In genomic region chr5:77885501-77885900, GRCh38 we compare ENCODE assay signal across 16 cellular contexts.
DNase-seq lines count a peak whose midpoint lies in the region; ATAC-seq, FAIRE-seq and TF ChIP-seq lines count a peak whose summit lies in the region.
"Had no signal": no experiment of that assay in that cellular context is flagged by ENCODE, and none has a peak within 500 bp of the region (broad histone marks: within the 10 kb centered on the region; RNA-seq: fewer than 3 reads in every experiment).

No MANE protein-coding gene starts in this region.

- H3K9ac ChIP-seq in mammary epithelial cell (ENCODE audit: insufficient read depth, low read length) (no peak overlapping the region), endothelial cell of umbilical vein (replicated peaks; ENCODE audit: extremely low read depth, insufficient read depth, low read length) (no peak overlapping the region)

- no peaks in the 10 kb centered on the region for H3K36me3 Mint-ChIP-seq in activated CD8-positive, alpha-beta T cell treated with anti-CD3 and anti-CD28 coated beads, Interleukin-2, amount 10 ng/mL, durations not matched to agents 7 days and 5 days (ENCODE audit: low read depth)
- H3K36me3 Mint-ChIP-seq: CD4-positive, alpha-beta memory T cell had no signal

- BruUV-seq in mammary epithelial cell (replicated peaks; lab: Mats Ljungman, UMichigan) (no TSS peak), endothelial cell of umbilical vein (replicated peaks; lab: Mats Ljungman, UMichigan) (no TSS peak)

- POLR2A ChIA-PET in endothelial cell of umbilical vein (lab: Charles Lee): no interaction called here
- POLR2A ChIA-PET in activated CD8-positive, alpha-beta T cell treated with anti-CD3 and anti-CD28 coated beads, Interleukin-2, amount 10 ng/mL, durations not matched to agents 7 days and 5 days (lab: Charles Lee): no interaction called here

- H3K9me1 ChIP-seq in endothelial cell of umbilical vein (replicated peaks; ENCODE audit: control insufficient read depth, extremely low read depth, insufficient read depth, low read length): no peaks in the 10 kb centered on the region

- H4K20me1 ChIP-seq in mammary epithelial cell (ENCODE audit: insufficient read depth, low read length): no peaks in the 10 kb centered on the region
- H4K20me1 ChIP-seq in endothelial cell of umbilical vein (replicated peaks; ENCODE audit: control insufficient read depth, extremely low read depth, insufficient read depth, low read length): no peaks in the 10 kb centered on the region

- H3K4me3 ChIP-seq in mammary epithelial cell (replicated peaks in 1 of 3; ENCODE audit: insufficient read depth in 1 of 3, low read depth in 2 of 3, low read length in 3 of 3) (no peak overlapping the region), breast epithelium (no peak overlapping the region), endothelial cell of umbilical vein (replicated peaks in 1 of 3; ENCODE audit: insufficient read depth in 1 of 3, low read depth in 1 of 3, low read length in 3 of 3) (no peak overlapping the region)
- H3K4me3 ChIP-seq: GM12878, GM23338 had no signal

- H3K79me2 ChIP-seq in mammary epithelial cell (ENCODE audit: insufficient read depth, low read length): no peaks in the 10 kb centered on the region
- H3K79me2 ChIP-seq in endothelial cell of umbilical vein (ENCODE audit: control insufficient read depth, insufficient read depth, low read length): no peaks in the 10 kb centered on the region

- H2AFZ ChIP-seq in mammary epithelial cell (ENCODE audit: low read depth, low read length) (peak overlapping the region; percentile 20), endothelial cell of umbilical vein (ENCODE audit: low read depth, low read length) (peak overlapping the region; percentile 42)
- H2AFZ ChIP-seq: GM23338 had no signal

- ATAC-seq in activated CD8-positive, alpha-beta T cell treated with anti-CD3 and anti-CD28 coated beads, Interleukin-2, amount 10 ng/mL, durations not matched to agents 7 days and 5 days: no peak
- no peak for ATAC-seq in HG03520 (IDR thresholded peaks at IDR 0.05; ENCODE audit: unreplicated experiment)
- ATAC-seq in GM19351 (IDR thresholded peaks at IDR 0.05; ENCODE audit: unreplicated experiment): no peak
- ATAC-seq: GM12878, GM23338 had no signal

- CTCF ChIA-PET in mammary epithelial cell (lab: Charles Lee; ENCODE audit: low non-redundant PET) (interaction anchor here (0.5 kb wide), 1 partner anchor 35 kb away, joined by 6 read pairs; no protein-coding TSS in a partner anchor), endothelial cell of umbilical vein (lab: Charles Lee) (interaction anchor here (1.0 kb wide), 1 partner anchor 17 kb away, joined by 5 read pairs; no protein-coding TSS in a partner anchor)
- CTCF ChIA-PET in activated CD8-positive, alpha-beta T cell treated with anti-CD3 and anti-CD28 coated beads, Interleukin-2, amount 10 ng/mL, durations not matched to agents 7 days and 5 days (lab: Charles Lee): no interaction called here

- H3K4me2 ChIP-seq in mammary epithelial cell (ENCODE audit: insufficient read depth, low read depth, low read length) (no peak overlapping the region), endothelial cell of umbilical vein (ENCODE audit: insufficient read depth, low read length) (no peak overlapping the region)
- H3K4me2 ChIP-seq: GM23338 had no signal

- FAIRE-seq in endothelial cell of umbilical vein (lab: Jason Lieb, UNC): no peak
- FAIRE-seq: GM12878 had no signal

- 88% methylated on average over 4 of the region's 4 CpGs for WGBS in mammary epithelial cell (ENCODE audit: low coverage, missing lambda C conversion rate)

- TF ChIP-seq CTCF in mammary epithelial cell (conservative IDR thresholded peaks at IDR 0.05 in 1 of 2, IDR thresholded peaks at IDR 0.05 in 1 of 2; ENCODE audit: extremely low read depth in 1 of 2, insufficient read depth in 1 of 2, low read depth in 1 of 2, low read length in 2 of 2) (no peak), breast epithelium (IDR thresholded peaks at IDR 0.05) (no peak), endothelial cell of umbilical vein (IDR thresholded peaks at IDR 0.05; ENCODE audit: extremely low read depth in 1 of 2, insufficient read depth in 1 of 2, low read depth in 1 of 2, low read length in 2 of 2) (no peak)

- no peaks in the 10 kb centered on the region for H3K9me3 Mint-ChIP-seq in activated CD8-positive, alpha-beta T cell treated with anti-CD3 and anti-CD28 coated beads, Interleukin-2, amount 10 ng/mL, durations not matched to agents 7 days and 5 days (ENCODE audit: insufficient read depth)
- H3K9me3 Mint-ChIP-seq: CD4-positive, alpha-beta memory T cell; GM23338; H9 had no signal

- in situ Hi-C loops in mammary epithelial cell (cut with MboI; ENCODE audit: low sequenced_read_pairs in 2 of 2): no loop called here

- dilution Hi-C loops in mammary epithelial cell (cut with HindIII; ENCODE audit: low sequenced_read_pairs): no loop called here
- dilution Hi-C loops in endothelial cell of umbilical vein (cut with MboI; ENCODE audit: extremely low pct_ligation_motif_present, low sequenced_read_pairs): no loop called here

- no peak for TF ChIP-seq POLR2A in breast epithelium (IDR thresholded peaks at IDR 0.05)
- no peak for TF ChIP-seq POLR2A in endothelial cell of umbilical vein (IDR thresholded peaks at IDR 0.05; ENCODE audit: low read depth, low read length)

- peaks cover 25% of the 10 kb centered on the region for H3K4me1 ChIP-seq in mammary epithelial cell (ENCODE audit: insufficient read depth, low read length)
- H3K4me1 ChIP-seq in breast epithelium: no peaks in the 10 kb centered on the region
- H3K4me1 ChIP-seq in endothelial cell of umbilical vein (ENCODE audit: control insufficient read depth, extremely low read depth, insufficient read depth, low read length): peaks cover 23% of the 10 kb centered on the region

- H3K27ac Mint-ChIP-seq in activated CD8-positive, alpha-beta T cell treated with anti-CD3 and anti-CD28 coated beads, Interleukin-2, amount 10 ng/mL, durations not matched to agents 7 days and 5 days: no peak overlapping the region
- H3K27ac Mint-ChIP-seq: CD4-positive, alpha-beta memory T cell; GM23338 had no signal

- no peak overlapping the region for H3K27ac ChIP-seq in mammary epithelial cell (ENCODE audit: insufficient read depth, low read depth, low read length)
- H3K27ac ChIP-seq in breast epithelium: no peak overlapping the region
- no peak overlapping the region for H3K27ac ChIP-seq in endothelial cell of umbilical vein (ENCODE audit: insufficient read depth, low read depth, low read length)

- no peak for DNase-seq in mammary epithelial cell
- DNase-seq in breast epithelium (ENCODE audit: low spot score in 2 of 2): no peak
- DNase-seq in NCI-H2107 treated with DMSO at 0.1 percent for 48 hours (lab: John Stamatoyannopoulos, UW; ENCODE audit: unreplicated experiment): peak; percentile 88
- peak; percentile 14 for DNase-seq in endothelial cell of umbilical vein (ENCODE audit: low read depth, low spot score)
- DNase-seq in CD1c-positive myeloid dendritic cell (ENCODE audit: extremely low spot score): no peak
- DNase-seq in activated CD8-positive, alpha-beta T cell treated with anti-CD3 and anti-CD28 coated beads, Interleukin-2, amount 10 ng/mL, durations not matched to agents 7 days and 5 days: no peak
- DNase-seq: 8988T; AML-193; C1 segment of cervical spinal cord; CD4-positive, alpha-beta memory T cell; DMS79; H9 had no signal

- intact Hi-C loops in mammary epithelial cell (cut with micrococcal nuclease): no loop called here
- intact Hi-C loops in breast epithelium (cut with DNase I; ENCODE audit: low total_unique reads): no loop called here
- intact Hi-C loops in endothelial cell of umbilical vein (cut with micrococcal nuclease): no loop called here

- H3K27me3 ChIP-seq in mammary epithelial cell (ENCODE audit: insufficient read depth, low read length) (no peaks in the 10 kb centered on the region), breast epithelium (no peaks in the 10 kb centered on the region), endothelial cell of umbilical vein (ENCODE audit: control insufficient read depth in 2 of 2, insufficient read depth in 2 of 2, low read length in 2 of 2) (no peaks in the 10 kb centered on the region)

- H3K4me1 Mint-ChIP-seq in activated CD8-positive, alpha-beta T cell treated with anti-CD3 and anti-CD28 coated beads, Interleukin-2, amount 10 ng/mL, durations not matched to agents 7 days and 5 days (ENCODE audit: low read depth): peaks cover 12% of the 10 kb centered on the region
- H3K4me1 Mint-ChIP-seq: CD4-positive, alpha-beta memory T cell had no signal

- peaks cover 17% of the 10 kb centered on the region for H3K27me3 Mint-ChIP-seq in activated CD8-positive, alpha-beta T cell treated with anti-CD3 and anti-CD28 coated beads, Interleukin-2, amount 10 ng/mL, durations not matched to agents 7 days and 5 days (ENCODE audit: low read depth)

- H3K4me3 Mint-ChIP-seq in activated CD8-positive, alpha-beta T cell treated with anti-CD3 and anti-CD28 coated beads, Interleukin-2, amount 10 ng/mL, durations not matched to agents 7 days and 5 days: no peak overlapping the region
- H3K4me3 Mint-ChIP-seq: CD4-positive, alpha-beta memory T cell; GM23338; H9 had no signal

- H3K36me3 ChIP-seq in mammary epithelial cell (ENCODE audit: insufficient read depth, low read length): no peaks in the 10 kb centered on the region
- H3K36me3 ChIP-seq in breast epithelium: no peaks in the 10 kb centered on the region
- no peaks in the 10 kb centered on the region for H3K36me3 ChIP-seq in endothelial cell of umbilical vein (ENCODE audit: control insufficient read depth in 2 of 2, extremely low read depth in 1 of 2, insufficient read depth in 2 of 2, low read length in 2 of 2)

- H3K9me3 ChIP-seq in mammary epithelial cell (replicated peaks; ENCODE audit: insufficient read depth, low read length) (no peaks in the 10 kb centered on the region), breast epithelium (no peaks in the 10 kb centered on the region), endothelial cell of umbilical vein (replicated peaks; ENCODE audit: control insufficient read depth, insufficient read depth, low read length) (no peaks in the 10 kb centered on the region)

TF ChIP-seq in endothelial cell of umbilical vein, 7 proteins besides CTCF, POLR2A, EP300 and RAD21:
- TF ChIP-seq FOS (IDR thresholded peaks at IDR 0.05; ENCODE audit: borderline replicate concordance, insufficient read depth, low read length) (no peak), MYC (IDR thresholded peaks at IDR 0.05; ENCODE audit: low read depth, low read length) (no peak), JUN (IDR thresholded peaks at IDR 0.05; ENCODE audit: borderline replicate concordance, insufficient read depth, insufficient read length, low read depth) (no peak), EZH2 (IDR thresholded peaks at IDR 0.05; ENCODE audit: borderline replicate concordance, low read depth, low read length, severe bottlenecking) (no peak), POLR2AphosphoS5 (IDR thresholded peaks at IDR 0.05; ENCODE audit: insufficient read depth, low read depth, low read length) (no peak)
TF ChIP-seq in endothelial cell of umbilical vein: peak in this region for 0.

Comparison
In these comparisons a context has a peak if more than half of its experiments do, and no peak if none do; other contexts are left out.
1. DNase-seq: peak in NCI-H2107 treated with DMSO at 0.1 percent for 48 hours (single experiment) and endothelial cell of umbilical vein (single experiment); none in mammary epithelial cell (single experiment), breast epithelium (0 of 2), CD1c-positive myeloid dendritic cell (single experiment) and activated CD8-positive, alpha-beta T cell treated with anti-CD3 and anti-CD28 coated beads, Interleukin-2, amount 10 ng/mL, durations not matched to agents 7 days and 5 days (single experiment).